11 cellular contexts compared by ENCODE assay signal in the genomic region with DNA sequence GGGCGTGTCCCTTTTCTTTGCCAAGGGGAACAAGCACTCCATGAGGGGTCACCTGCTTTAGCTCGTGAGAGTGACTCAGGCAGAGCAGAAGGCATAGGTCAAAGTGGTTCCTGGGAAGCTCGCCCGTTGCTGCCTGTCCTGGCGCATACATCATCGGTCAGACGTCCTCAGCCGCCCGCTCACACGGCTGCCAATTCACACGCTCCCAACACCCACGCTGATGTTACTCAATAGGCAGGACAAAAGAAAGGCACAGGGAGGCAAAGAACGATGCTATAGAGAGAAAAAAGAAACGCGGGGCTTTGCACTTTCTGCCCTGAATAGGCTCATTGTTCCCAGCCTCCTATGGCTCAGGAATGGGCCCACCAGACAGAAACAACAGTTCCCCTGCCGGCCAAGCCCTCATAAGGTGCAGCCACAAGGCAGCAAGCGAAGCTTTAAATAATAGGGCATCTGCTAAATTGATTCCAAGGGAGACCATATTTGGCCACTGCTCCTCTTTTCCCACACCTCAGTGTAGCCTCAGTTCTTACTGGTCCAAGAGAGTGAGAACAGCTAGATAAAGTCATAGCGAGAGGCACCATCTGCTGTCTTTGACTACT. TPM values are rescaled to one million over a fixed set of nuclear protein-coding genes. Genes with fewer than 3 reads are reported as not detected.
DNase-seq lines count a peak whose midpoint lies in the region; TF ChIP-seq lines count a peak whose summit lies in the region.
"Had no signal": no experiment of that assay in that cellular context is flagged by ENCODE, and none has a peak within 500 bp of the region (broad histone marks: within the 10 kb centered on the region; RNA-seq: fewer than 3 reads in every experiment).

No MANE protein-coding gene starts in this region.

- no peaks in the 10 kb centered on the region for H3K36me3 ChIP-seq in left ventricle myocardium inferior

- intact Hi-C loops in left ventricle myocardium inferior (cut with micrococcal nuclease) = no loop called here

- no peak for TF ChIP-seq CTCF in left ventricle myocardium inferior (IDR thresholded peaks at IDR 0.05; ENCODE audit: borderline replicate concordance)

- H3K27ac ChIP-seq in left ventricle myocardium inferior (replicated peaks) = no peak overlapping the region

- no peaks in the 10 kb centered on the region for H3K9me3 ChIP-seq in left ventricle myocardium inferior (replicated peaks)

- DNase-seq in HT1080 (ENCODE audit: low read depth) = peak; percentile 61
- DNase-seq in astrocyte of the hippocampus (ENCODE audit: low read depth, low spot score) = peak; percentile 87
- peak; percentile 35 for DNase-seq in left ventricle myocardium inferior
- DNase-seq in retina = peak; percentile 88
- no peak for DNase-seq in cerebellar nuclear complex (lab: John Stamatoyannopoulos, UW)
- DNase-seq in DMS53 (lab: John Stamatoyannopoulos, UW) = no peak
- no peak for DNase-seq in stimulated activated CD4-positive, alpha-beta T cell treated with anti-CD3 and anti-CD28 coated beads, Interleukin-4, amount 100 ng/mL, for 4 hours
- no peak for DNase-seq in activated gamma-delta T cell (lab: John Stamatoyannopoulos, UW)
- DNase-seq: EL had no signal

- H3K27me3 ChIP-seq in left ventricle myocardium inferior (ENCODE audit: low read depth) = no peaks in the 10 kb centered on the region

- no peaks in the 10 kb centered on the region for H3K4me1 ChIP-seq in left ventricle myocardium inferior

- H3K4me3 ChIP-seq in left ventricle myocardium inferior = no peak overlapping the region

RNA-seq across cellular contexts. Expression of a gene that starts 38.7 kb away (rescaled TPM):
- not detected in 2 replicates for total RNA-seq in HT1080 (2014; rRNA removed; shearing (Covaris generic))
- not detected in 2 replicates for polyA plus RNA-seq in HT1080 (2015; cell fraction: cytosol; rRNA removed)
- polyA plus RNA-seq in HT1080 (2015; cell fraction: nucleus; rRNA removed) = not detected in 2 replicates
- total RNA-seq in left ventricle myocardium inferior = not detected
- total RNA-seq: lung microvascular endothelial cell; T-helper 2 cell treated with Interferon-gamma antibody and Interleukin-4, amounts not matched to agents 100 ng/mL and 5 ng/mL, for 36 hours had no signal

RNA-seq across cellular contexts. Expression of a gene that starts 50.5 kb away (rescaled TPM):
- total RNA-seq in HT1080 (2014; rRNA removed; shearing (Covaris generic)) = 2.0 and 3.7 TPM in 2 replicates
- 2.8 and 3.1 TPM in 2 replicates for polyA plus RNA-seq in HT1080 (2015; cell fraction: cytosol; rRNA removed)
- polyA plus RNA-seq in HT1080 (2015; cell fraction: nucleus; rRNA removed) = 18.2 and 22.0 TPM in 2 replicates
- 13.0 TPM for total RNA-seq in left ventricle myocardium inferior

Comparison
In these comparisons a context has a peak if more than half of its experiments do, and no peak if none do; other contexts are left out.
1. DNase-seq: peak in HT1080 (single experiment), astrocyte of the hippocampus (single experiment), left ventricle myocardium inferior (single experiment) and retina (single experiment); none in cerebellar nuclear complex (0 of 2), DMS53 (single experiment), stimulated activated CD4-positive, alpha-beta T cell treated with anti-CD3 and anti-CD28 coated beads, Interleukin-4, amount 100 ng/mL, for 4 hours (0 of 2) and activated gamma-delta T cell (single experiment).